Comparison of ENCODE assay signal across 10 cellular contexts in the genomic region with DNA sequence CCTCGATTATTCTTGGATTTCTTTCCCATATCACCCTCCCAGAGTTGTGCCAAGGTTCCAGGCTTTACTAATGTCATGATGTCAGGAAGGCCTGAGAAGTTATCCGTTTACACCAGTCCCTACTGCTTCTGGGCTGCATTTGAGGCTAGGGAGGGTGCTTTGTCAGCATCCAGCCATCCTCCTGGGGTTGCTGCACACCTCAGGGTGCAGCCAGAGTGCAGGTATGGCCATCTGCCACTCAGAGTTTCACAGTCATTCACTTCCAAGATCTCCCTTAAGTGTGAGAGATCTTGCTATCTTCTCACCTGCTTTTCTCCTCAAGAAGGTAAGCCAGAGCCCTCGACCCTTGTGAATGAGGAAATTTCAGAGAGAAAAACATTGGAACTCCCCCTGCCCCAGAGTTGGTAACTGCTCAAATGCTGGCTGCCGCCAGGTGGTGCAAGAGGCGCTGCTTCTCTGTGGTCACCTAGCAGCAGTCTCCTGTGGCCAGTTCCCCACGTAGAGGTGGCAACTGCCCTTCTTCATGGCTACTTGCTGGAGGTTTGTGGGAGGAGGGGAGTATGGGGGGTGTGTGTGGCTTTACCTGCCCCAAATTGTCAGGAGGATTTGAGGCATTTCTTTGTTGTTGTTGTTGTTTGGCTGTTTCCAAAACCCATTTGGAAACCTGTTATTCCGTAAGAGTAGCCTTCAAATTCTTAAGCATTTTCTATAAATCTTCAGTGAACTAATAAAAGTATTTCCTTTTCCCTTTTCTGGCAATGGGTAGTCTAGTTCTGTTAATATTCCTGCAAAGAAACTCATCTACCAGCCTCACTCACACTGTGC.
A peak's percentile ranks its signal among the peaks of the same experiment; 100 is the strongest.
DNase-seq lines count a peak whose midpoint lies in the region; ATAC-seq and TF ChIP-seq lines count a peak whose summit lies in the region.
"Had no signal": no experiment of that assay in that cellular context is flagged by ENCODE, and none has a peak within 500 bp of the region (broad histone marks: within the 10 kb centered on the region; RNA-seq: fewer than 3 reads in every experiment).

No MANE protein-coding gene starts in this region.

- H3K36me3 ChIP-seq in WERI-Rb-1 = peaks cover 7% of the 10 kb centered on the region; the same call in 1 of the 2 replicates
- H3K36me3 ChIP-seq in left lung = no peaks in the 10 kb centered on the region

- H3K36me3 Mint-ChIP-seq in HFFc6 (ENCODE audit: low read depth) (no peaks in the 10 kb centered on the region), natural killer cell (no peaks in the 10 kb centered on the region)

- H3K27ac ChIP-seq in WERI-Rb-1 (no peak overlapping the region), left lung (no peak overlapping the region)

- H3K9me3 ChIP-seq in WERI-Rb-1 (ENCODE audit: severe bottlenecking) = peaks cover 4% of the 10 kb centered on the region
- peaks cover 0 to 2% of the 10 kb centered on the region in 2 donors for H3K9me3 ChIP-seq in left lung

- H3K4me3 ChIP-seq in WERI-Rb-1 (ENCODE audit: low read depth, low read length) (no peak overlapping the region), left lung (no peak overlapping the region)

- H3K4me1 Mint-ChIP-seq in HFFc6 (ENCODE audit: low read depth) (no peaks in the 10 kb centered on the region), natural killer cell (no peaks in the 10 kb centered on the region)

- ATAC-seq in left lung (peak; percentile 68), natural killer cell (no peak), HG03045 (IDR thresholded peaks at IDR 0.05; ENCODE audit: unreplicated experiment) (no peak)
- ATAC-seq: stimulated activated naive CD8-positive, alpha-beta T cell treated with anti-CD3 and anti-CD28 coated beads, Interleukin-15, Interleukin-2, amounts not matched to agents 100 U/mL and 50 U/mL, for 24 hours had no signal

- peaks cover 9% of the 10 kb centered on the region for H3K27me3 Mint-ChIP-seq in HFFc6 (ENCODE audit: insufficient read depth)
- peaks cover 0 to 5% of the 10 kb centered on the region in 2 donors for H3K27me3 Mint-ChIP-seq in natural killer cell (ENCODE audit: low read depth in 2 of 2)

- DNase-seq in COR-L47 (lab: John Stamatoyannopoulos, UW) (peak; percentile 1), HFFc6 (no peak), WERI-Rb-1 (peak; percentile 26), left lung (peak in 1 of 2 donors; percentile 72), natural killer cell (no peak), anterior cingulate cortex (lab: John Stamatoyannopoulos, UW) (no peak), NCI-H1694 (lab: John Stamatoyannopoulos, UW) (no peak)
- DNase-seq: stimulated activated CD4-positive, alpha-beta T cell treated with anti-CD3 and anti-CD28 coated beads, Interleukin-12 subunit alpha, Interleukin-12 subunit beta, amount 100 ng/mL, for 4 hours; stimulated activated naive CD8-positive, alpha-beta T cell treated with anti-CD3 and anti-CD28 coated beads, Interleukin-15, Interleukin-2, amounts not matched to agents 100 U/mL and 50 U/mL, for 24 hours had no signal

- no peak overlapping the region for H3K27ac Mint-ChIP-seq in HFFc6
- H3K27ac Mint-ChIP-seq in natural killer cell = no peak overlapping the region

- H3K4me3 Mint-ChIP-seq in HFFc6 (no peak overlapping the region), natural killer cell (no peak overlapping the region)

- H3K9me3 Mint-ChIP-seq in HFFc6 (peaks cover 10% of the 10 kb centered on the region), natural killer cell (no peaks in the 10 kb centered on the region)

- H3K4me1 ChIP-seq in left lung = no peaks in the 10 kb centered on the region

- intact Hi-C loops in left lung (cut with DNase I) (no loop called here), natural killer cell (cut with micrococcal nuclease) (no loop called here)

- TF ChIP-seq CTCF in HFFc6 (IDR thresholded peaks at IDR 0.05) (peak; percentile 68), WERI-Rb-1 (IDR thresholded peaks at IDR 0.05; ENCODE audit: low read depth, low read length) (peak; percentile 51), left lung (IDR thresholded peaks at IDR 0.05) (no peak), natural killer cell (IDR thresholded peaks at IDR 0.05) (no peak)

- H3K27me3 ChIP-seq in WERI-Rb-1 (ENCODE audit: insufficient read depth, low read depth, severe bottlenecking) = no peaks in the 10 kb centered on the region
- no peaks in the 10 kb centered on the region for H3K27me3 ChIP-seq in left lung

Comparison
In these comparisons a context has a peak if more than half of its experiments do, and no peak if none do; other contexts are left out.
1. DNase-seq: peak in COR-L47 (single experiment) and WERI-Rb-1 (single experiment); none in HFFc6 (single experiment), natural killer cell (single experiment), anterior cingulate cortex (0 of 58) and NCI-H1694 (single experiment).
2. CTCF ChIP-seq: peak in HFFc6 (single experiment) and WERI-Rb-1 (single experiment); none in left lung (0 of 2) and natural killer cell (single experiment).